Comparison of ENCODE assay signal across 1 cellular context in genomic region chr16:76882105-76882504, GRCh38.
TF ChIP-seq lines count a peak whose summit lies in the region.

No MANE protein-coding gene starts in this region.

TF ChIP-seq in GM12878, 131 proteins besides CTCF, POLR2A, EP300 and RAD21 (continued from another document):
- TF ChIP-seq, protein P1, sequence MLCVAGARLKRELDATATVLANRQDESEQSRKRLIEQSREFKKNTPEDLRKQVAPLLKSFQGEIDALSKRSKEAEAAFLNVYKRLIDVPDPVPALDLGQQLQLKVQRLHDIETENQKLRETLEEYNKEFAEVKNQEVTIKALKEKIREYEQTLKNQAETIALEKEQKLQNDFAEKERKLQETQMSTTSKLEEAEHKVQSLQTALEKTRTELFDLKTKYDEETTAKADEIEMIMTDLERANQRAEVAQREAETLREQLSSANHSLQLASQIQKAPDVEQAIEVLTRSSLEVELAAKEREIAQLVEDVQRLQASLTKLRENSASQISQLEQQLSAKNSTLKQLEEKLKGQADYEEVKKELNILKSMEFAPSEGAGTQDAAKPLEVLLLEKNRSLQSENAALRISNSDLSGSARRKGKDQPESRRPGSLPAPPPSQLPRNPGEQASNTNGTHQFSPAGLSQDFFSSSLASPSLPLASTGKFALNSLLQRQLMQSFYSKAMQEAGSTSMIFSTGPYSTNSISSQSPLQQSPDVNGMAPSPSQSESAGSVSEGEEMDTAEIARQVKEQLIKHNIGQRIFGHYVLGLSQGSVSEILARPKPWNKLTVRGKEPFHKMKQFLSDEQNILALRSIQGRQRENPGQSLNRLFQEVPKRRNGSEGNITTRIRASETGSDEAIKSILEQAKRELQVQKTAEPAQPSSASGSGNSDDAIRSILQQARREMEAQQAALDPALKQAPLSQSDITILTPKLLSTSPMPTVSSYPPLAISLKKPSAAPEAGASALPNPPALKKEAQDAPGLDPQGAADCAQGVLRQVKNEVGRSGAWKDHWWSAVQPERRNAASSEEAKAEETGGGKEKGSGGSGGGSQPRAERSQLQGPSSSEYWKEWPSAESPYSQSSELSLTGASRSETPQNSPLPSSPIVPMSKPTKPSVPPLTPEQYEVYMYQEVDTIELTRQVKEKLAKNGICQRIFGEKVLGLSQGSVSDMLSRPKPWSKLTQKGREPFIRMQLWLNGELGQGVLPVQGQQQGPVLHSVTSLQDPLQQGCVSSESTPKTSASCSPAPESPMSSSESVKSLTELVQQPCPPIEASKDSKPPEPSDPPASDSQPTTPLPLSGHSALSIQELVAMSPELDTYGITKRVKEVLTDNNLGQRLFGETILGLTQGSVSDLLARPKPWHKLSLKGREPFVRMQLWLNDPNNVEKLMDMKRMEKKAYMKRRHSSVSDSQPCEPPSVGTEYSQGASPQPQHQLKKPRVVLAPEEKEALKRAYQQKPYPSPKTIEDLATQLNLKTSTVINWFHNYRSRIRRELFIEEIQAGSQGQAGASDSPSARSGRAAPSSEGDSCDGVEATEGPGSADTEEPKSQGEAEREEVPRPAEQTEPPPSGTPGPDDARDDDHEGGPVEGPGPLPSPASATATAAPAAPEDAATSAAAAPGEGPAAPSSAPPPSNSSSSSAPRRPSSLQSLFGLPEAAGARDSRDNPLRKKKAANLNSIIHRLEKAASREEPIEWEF (IDR thresholded peaks at IDR 0.05; ENCODE audit: insufficient replicate concordance, low read depth, low read length) = no peak
- TF ChIP-seq RFX5 (IDR thresholded peaks at IDR 0.05; ENCODE audit: low read depth, low read length) = no peak
- no peak for TF ChIP-seq MYC (IDR thresholded peaks at IDR 0.05; ENCODE audit: insufficient read depth, insufficient read length, insufficient replicate concordance, low read length, severe bottlenecking)
- no peak for TF ChIP-seq BACH1 (IDR thresholded peaks at IDR 0.05; ENCODE audit: borderline replicate concordance)
- TF ChIP-seq HDGF (IDR thresholded peaks at IDR 0.05) = no peak
- TF ChIP-seq BRCA1 (IDR thresholded peaks at IDR 0.05; ENCODE audit: low read depth, low read length) = no peak
- no peak for TF ChIP-seq IKZF2 (IDR thresholded peaks at IDR 0.05)
- TF ChIP-seq CHD4 (IDR thresholded peaks at IDR 0.05) = no peak
- no peak for TF ChIP-seq MEF2B (IDR thresholded peaks at IDR 0.05; ENCODE audit: partially characterized antibody, poor library complexity, severe bottlenecking)
- TF ChIP-seq BCL11A (IDR thresholded peaks at IDR 0.05; ENCODE audit: low read depth, low read length) = no peak
- TF ChIP-seq SMAD1 (IDR thresholded peaks at IDR 0.05; ENCODE audit: low read depth, partially characterized antibody) = no peak
- TF ChIP-seq, protein P2, sequence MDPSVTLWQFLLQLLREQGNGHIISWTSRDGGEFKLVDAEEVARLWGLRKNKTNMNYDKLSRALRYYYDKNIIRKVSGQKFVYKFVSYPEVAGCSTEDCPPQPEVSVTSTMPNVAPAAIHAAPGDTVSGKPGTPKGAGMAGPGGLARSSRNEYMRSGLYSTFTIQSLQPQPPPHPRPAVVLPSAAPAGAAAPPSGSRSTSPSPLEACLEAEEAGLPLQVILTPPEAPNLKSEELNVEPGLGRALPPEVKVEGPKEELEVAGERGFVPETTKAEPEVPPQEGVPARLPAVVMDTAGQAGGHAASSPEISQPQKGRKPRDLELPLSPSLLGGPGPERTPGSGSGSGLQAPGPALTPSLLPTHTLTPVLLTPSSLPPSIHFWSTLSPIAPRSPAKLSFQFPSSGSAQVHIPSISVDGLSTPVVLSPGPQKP (IDR thresholded peaks at IDR 0.05; ENCODE audit: low read depth, low read length) = no peak
- TF ChIP-seq SPI1 (IDR thresholded peaks at IDR 0.05; ENCODE audit: borderline replicate concordance, insufficient read depth, low read depth, low read length) = no peak
